10 cellular contexts compared by ENCODE assay signal in the genomic region with DNA sequence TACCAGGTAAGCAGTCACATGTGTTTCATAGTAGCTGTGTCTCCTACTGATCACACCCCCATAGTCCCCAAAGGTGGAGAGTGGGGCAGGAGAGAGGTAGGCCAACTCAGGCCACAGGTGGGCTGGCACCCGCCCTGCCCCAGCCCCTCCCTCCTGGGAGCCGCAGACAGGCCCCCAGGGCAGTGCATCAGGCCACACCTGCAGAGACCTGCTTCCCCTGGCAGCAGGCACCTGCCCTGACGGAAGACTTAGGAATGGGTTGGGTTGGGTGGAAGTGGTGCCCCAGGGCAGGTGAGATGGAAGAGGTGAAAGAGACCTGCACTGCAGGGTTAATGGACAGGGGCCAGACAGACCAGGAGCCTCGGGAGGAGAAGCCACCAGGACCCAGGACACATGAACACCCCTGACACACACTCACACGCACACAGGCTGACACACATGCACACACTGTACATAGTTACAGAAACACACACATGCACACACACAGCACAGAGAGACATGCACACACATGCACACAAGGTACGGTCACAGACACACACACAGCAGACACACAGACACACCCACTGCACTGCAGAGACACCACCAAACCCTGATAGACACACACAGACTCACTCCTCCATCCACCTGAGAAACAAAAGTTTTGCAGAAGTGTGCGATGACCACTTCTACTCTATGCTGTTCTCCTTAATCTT. TPM values are rescaled to one million over a fixed set of nuclear protein-coding genes. Genes with fewer than 3 reads are reported as not detected.
A peak's percentile ranks its signal among the peaks of the same experiment; 100 is the strongest.
DNase-seq lines count a peak whose midpoint lies in the region; ATAC-seq, FAIRE-seq and TF ChIP-seq lines count a peak whose summit lies in the region.
"Had no signal": no experiment of that assay in that cellular context is flagged by ENCODE, and none has a peak within 500 bp of the region (broad histone marks: within the 10 kb centered on the region; RNA-seq: fewer than 3 reads in every experiment).

No MANE protein-coding gene starts in this region.

- peaks cover 32% of the 10 kb centered on the region for H3K4me1 Mint-ChIP-seq in WTC11
- peaks cover 2% of the 10 kb centered on the region for H3K4me1 Mint-ChIP-seq in glutamatergic neuron (ENCODE audit: low read depth, unreplicated experiment)

- H3K27ac ChIP-seq in HUES48 (ENCODE audit: low read depth, low read length), result no peak overlapping the region
- H3K27ac ChIP-seq in psoas muscle, result no peak overlapping the region

- ATAC-seq in WTC11, result no peak
- no peak for ATAC-seq in psoas muscle

- TF ChIP-seq POLR2A in H54 (IDR thresholded peaks at IDR 0.05; ENCODE audit: low read depth, low read length), result no peak

- intact Hi-C loops in psoas muscle (cut with DNase I), result no loop called here

- H3K27ac Mint-ChIP-seq in WTC11 (peak overlapping the region; percentile 46; the same call in 1 of the 2 replicates), glutamatergic neuron (ENCODE audit: unreplicated experiment) (peak overlapping the region; percentile 44)

- peaks cover 27% of the 10 kb centered on the region for H3K4me1 ChIP-seq in HUES48 (ENCODE audit: control insufficient read depth, insufficient read depth, low read length)
- peaks cover 3% of the 10 kb centered on the region for H3K4me1 ChIP-seq in psoas muscle

- H3K36me3 ChIP-seq in HUES48 (ENCODE audit: control insufficient read depth, insufficient read depth, low read length), result peaks cover 3% of the 10 kb centered on the region; the same call in 1 of the 2 replicates
- H3K36me3 ChIP-seq in psoas muscle (ENCODE audit: insufficient read depth in 1 of 2, low read depth in 1 of 2), result no peaks in the 10 kb centered on the region

- POLR2A ChIA-PET in WTC11 (lab: Charles Lee), result no interaction called here

- WGBS in psoas muscle, 3 donors, result 89 to 93% (median 91%) methylated on average over 7 of the region's 7 CpGs

- H3K9me3 ChIP-seq in HUES48 (ENCODE audit: control insufficient read depth, insufficient read depth, low read length) (peaks cover 6% of the 10 kb centered on the region), psoas muscle (peaks cover 6% of the 10 kb centered on the region)

- peak overlapping the region; percentile 14; the same call in 1 of the 2 replicates for H3K4me3 ChIP-seq in HUES48 (ENCODE audit: low read depth, low read length)
- H3K4me3 ChIP-seq in psoas muscle, result no peak overlapping the region

- no peak for FAIRE-seq in H54 (lab: Jason Lieb, UNC)
- FAIRE-seq: urothelium cell line had no signal

- DNase-seq in WTC11 (ENCODE audit: low spot score) (no peak), glutamatergic neuron (no peak), psoas muscle (peak; percentile 7 to 39), NCI-H2029 treated with DMSO at 0.1 percent for 48 hours (lab: John Stamatoyannopoulos, UW) (no peak), NCI-H1436 (lab: John Stamatoyannopoulos, UW) (no peak), H54 (ENCODE audit: insufficient read length, low spot score) (no peak)
- DNase-seq: MV-4-11, NCI-H748 treated with DMSO at 0.1 percent for 48 hours had no signal

- no peak overlapping the region for H3K9ac ChIP-seq in HUES48 (ENCODE audit: low read depth, low read length)

- TF ChIP-seq CTCF in WTC11 (IDR thresholded peaks at IDR 0.05), result no peak
- TF ChIP-seq CTCF in glutamatergic neuron (IDR thresholded peaks at IDR 0.05; ENCODE audit: partially characterized antibody, unreplicated experiment), result no peak
- TF ChIP-seq CTCF in psoas muscle (IDR thresholded peaks at IDR 0.05), result no peak

- CTCF ChIA-PET in WTC11 (lab: Charles Lee), result no interaction called here

- peaks cover 27% of the 10 kb centered on the region for H3K27me3 Mint-ChIP-seq in WTC11 (ENCODE audit: low read depth)
- peaks cover 22% of the 10 kb centered on the region for H3K27me3 Mint-ChIP-seq in glutamatergic neuron (ENCODE audit: unreplicated experiment)

- peaks cover 7% of the 10 kb centered on the region for H3K36me3 Mint-ChIP-seq in WTC11
- H3K36me3 Mint-ChIP-seq in glutamatergic neuron (ENCODE audit: unreplicated experiment), result peaks cover 9% of the 10 kb centered on the region

- H3K9me3 Mint-ChIP-seq in WTC11, result peaks cover 15% of the 10 kb centered on the region
- peaks cover 8% of the 10 kb centered on the region for H3K9me3 Mint-ChIP-seq in glutamatergic neuron (ENCODE audit: unreplicated experiment)

- H3K27me3 ChIP-seq in HUES48 (ENCODE audit: control insufficient read depth, insufficient read depth, low read length) (peaks cover 5% of the 10 kb centered on the region), psoas muscle (ENCODE audit: insufficient read depth in 3 of 3, low read length in 2 of 3) (peaks cover 0 to 74% (median 12%) of the 10 kb centered on the region in 3 donors)

- H3K4me3 Mint-ChIP-seq in WTC11, result peak overlapping the region; percentile 73
- peak overlapping the region; percentile 77 for H3K4me3 Mint-ChIP-seq in glutamatergic neuron (ENCODE audit: unreplicated experiment)

TF ChIP-seq in WTC11, 78 proteins besides CTCF, POLR2A, EP300 and RAD21:
- no peak for TF ChIP-seq PREB (CRISPR knock-in tag; IDR thresholded peaks at IDR 0.05; ENCODE audit: borderline replicate concordance)
- no peak for TF ChIP-seq ZNF512 (CRISPR knock-in tag; IDR thresholded peaks at IDR 0.05; ENCODE audit: borderline replicate concordance)

RNA-seq across cellular contexts. Expression of gene COL18A1, which starts 1.7 kb away (rescaled TPM):
- total RNA-seq in WTC11 (2021) (231 to 241 TPM (median 231 TPM) in 3 replicates), glutamatergic neuron (ENCODE audit: unreplicated experiment) (9.5 TPM), psoas muscle (10 to 100 TPM; 11.6 to 21.1 (median 15.1) TPM)
- 10 to 100 TPM in 2 of 3 donors, 1 to 10 TPM in 1; 4.8 to 25.3 (median 11.3) TPM for polyA plus RNA-seq in psoas muscle

Comparison
In these comparisons a context has a peak if more than half of its experiments do, and no peak if none do; other contexts are left out.
1. DNase-seq: peak in psoas muscle (2 of 2); none in WTC11 (single experiment), glutamatergic neuron (single experiment), NCI-H2029 treated with DMSO at 0.1 percent for 48 hours (single experiment), NCI-H1436 (single experiment) and H54 (single experiment).
2. RNA of gene COL18A1, which starts 1.7 kb away (total RNA-seq): 231 to 241 TPM in WTC11; 11.6 to 21.1 TPM in psoas muscle and 9.5 TPM in glutamatergic neuron (single experiment); every median in the first group is over 10 times any median in the second.